ENCODE assay signal across 8 cellular contexts in the genomic region with DNA sequence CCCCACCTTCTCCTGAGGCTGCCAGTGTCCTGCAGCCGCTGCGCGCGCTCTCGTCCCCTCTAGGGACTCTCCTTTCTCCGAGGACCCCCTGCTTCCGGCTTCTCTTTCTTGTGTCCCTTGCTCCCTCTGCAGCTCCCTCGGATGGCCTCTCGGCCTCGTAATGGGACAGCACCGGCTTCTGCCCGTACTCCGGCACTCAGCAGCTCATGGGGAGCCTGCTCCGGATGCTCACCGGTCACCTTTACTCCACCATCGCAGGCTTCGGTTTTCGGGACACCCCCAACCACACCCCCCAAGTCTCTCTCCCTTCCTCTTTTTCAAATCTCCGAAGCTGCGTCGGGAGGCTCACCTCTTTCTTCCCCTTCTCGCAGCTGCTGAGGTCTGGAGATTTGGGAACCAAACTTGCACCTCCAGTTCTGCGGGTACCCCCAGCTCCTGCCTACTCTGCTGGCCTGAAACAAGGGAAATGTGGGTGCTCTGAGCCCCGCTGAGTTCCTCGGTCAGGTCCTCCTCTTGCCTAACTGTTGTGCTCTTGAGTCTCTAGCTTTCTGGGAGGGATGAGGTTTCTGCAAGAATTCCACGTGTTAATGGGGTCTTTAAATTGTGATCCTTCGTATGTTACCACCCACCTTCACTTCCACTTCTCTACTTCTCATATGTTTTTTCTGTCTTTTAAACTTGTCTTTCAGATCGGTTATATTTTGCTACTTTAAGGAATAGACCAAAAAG. TPM values are rescaled to one million over a fixed set of nuclear protein-coding genes. Genes with fewer than 3 reads are reported as not detected.
A peak's percentile ranks its signal among the peaks of the same experiment; 100 is the strongest.
DNase-seq lines count a peak whose midpoint lies in the region; ATAC-seq and TF ChIP-seq lines count a peak whose summit lies in the region.

No MANE protein-coding gene starts in this region.

- H3K27me3 ChIP-seq in Peyer's patch: no peaks in the 10 kb centered on the region

- H3K4me3 Mint-ChIP-seq in activated naive CD8-positive, alpha-beta T cell: peak overlapping the region; percentile 97

- H3K27me3 Mint-ChIP-seq in activated naive CD8-positive, alpha-beta T cell: no peaks in the 10 kb centered on the region

- H3K4me1 ChIP-seq in Peyer's patch: peaks cover 0 to 37% (median 4%) of the 10 kb centered on the region in 4 donors

- peak; percentile 80 for DNase-seq in activated CD8-positive, alpha-beta memory T cell treated with anti-CD3 and anti-CD28 coated beads for 24 hours
- DNase-seq in activated CD8-positive, alpha-beta memory T cell treated with anti-CD3 and anti-CD28 coated beads, Interleukin-2, amount 50 U/mL, for 4 hours: no peak
- DNase-seq in Peyer's patch (peak; percentile 61 to 77 (median 65)), left ventricle myocardium superior (peak; percentile 63), retinal pigment epithelial cell (ENCODE audit: low read depth) (no peak), midbrain (lab: John Stamatoyannopoulos, UW) (no peak)

- TF ChIP-seq POLR2A in Peyer's patch (IDR thresholded peaks at IDR 0.05): no peak

- H3K27ac ChIP-seq in Peyer's patch: peak overlapping the region; percentile 82 to 96 (median 86)

- H3K4me3 ChIP-seq in Peyer's patch (peak overlapping the region; percentile 59 to 96 (median 92)), retinal pigment epithelial cell (ENCODE audit: low read length) (peak overlapping the region; percentile 91)

- H3K36me3 ChIP-seq in Peyer's patch: no peaks in the 10 kb centered on the region

- H3K4me1 Mint-ChIP-seq in activated naive CD8-positive, alpha-beta T cell (ENCODE audit: low read depth): peaks cover 47% of the 10 kb centered on the region

- peak overlapping the region; percentile 84 for H3K27ac Mint-ChIP-seq in activated naive CD8-positive, alpha-beta T cell

- TF ChIP-seq CTCF in Peyer's patch (IDR thresholded peaks at IDR 0.05) (no peak), retinal pigment epithelial cell (conservative IDR thresholded peaks at IDR 0.05; ENCODE audit: low read depth, low read length) (no peak)

- H3K36me3 Mint-ChIP-seq in activated naive CD8-positive, alpha-beta T cell: peaks cover 2% of the 10 kb centered on the region

- intact Hi-C loops in left ventricle myocardium superior (cut with micrococcal nuclease): no loop called here

- no peaks in the 10 kb centered on the region for H3K9me3 Mint-ChIP-seq in activated naive CD8-positive, alpha-beta T cell (ENCODE audit: low read depth)

- no peaks in the 10 kb centered on the region for H3K9me3 ChIP-seq in Peyer's patch

- ATAC-seq in HG03064 (IDR thresholded peaks at IDR 0.05; ENCODE audit: low read depth, unreplicated experiment): peak; percentile 28
- peak; percentile 17 for ATAC-seq in left ventricle myocardium superior

RNA-seq across cellular contexts. Expression of a gene that starts 0.9 kb away (rescaled TPM):
- total RNA-seq in Peyer's patch (10 to 100 TPM; 51.2 to 97.6 (median 81.2) TPM), left ventricle myocardium superior (2.6 TPM)

Comparison
In these comparisons a context has a peak if more than half of its experiments do, and no peak if none do; other contexts are left out.
1. DNase-seq: peak in activated CD8-positive, alpha-beta memory T cell treated with anti-CD3 and anti-CD28 coated beads for 24 hours (single experiment), Peyer's patch (3 of 3) and left ventricle myocardium superior (single experiment); none in activated CD8-positive, alpha-beta memory T cell treated with anti-CD3 and anti-CD28 coated beads, Interleukin-2, amount 50 U/mL, for 4 hours (single experiment), retinal pigment epithelial cell (single experiment) and midbrain (single experiment).
2. RNA of a gene that starts 0.9 kb away (total RNA-seq): 51.2 to 97.6 TPM in Peyer's patch; 2.6 TPM in left ventricle myocardium superior (single experiment); every median in the first group is over 10 times any median in the second.